Comparison of ENCODE assay signal across 22 cellular contexts in genomic region chr5:51131266-51131665, GRCh38.
DNase-seq lines count a peak whose midpoint lies in the region; TF ChIP-seq lines count a peak whose summit lies in the region.
"Had no signal": no experiment of that assay in that cellular context is flagged by ENCODE, and none has a peak within 500 bp of the region (broad histone marks: within the 10 kb centered on the region; RNA-seq: fewer than 3 reads in every experiment).

No MANE protein-coding gene starts in this region.

- TF ChIP-seq CTCF in RWPE1 (conservative IDR thresholded peaks at IDR 0.05; ENCODE audit: low read depth) = no peak
- no peak for TF ChIP-seq CTCF in epithelial cell of esophagus (IDR thresholded peaks at IDR 0.05; ENCODE audit: insufficient read depth, low read depth, low read length, missing control alignments)
- no peak for TF ChIP-seq CTCF in WERI-Rb-1 (IDR thresholded peaks at IDR 0.05; ENCODE audit: low read depth, low read length)

- CTCF ChIA-PET in RWPE1 (lab: Yijun Ruan, JAX) = no interaction called here

- H3K36me3 ChIP-seq in WERI-Rb-1 = no peaks in the 10 kb centered on the region
- H3K36me3 ChIP-seq: BE2C; BLaER1 treated with 17β-estradiol and CSF1 and Interleukin-3, amounts not matched to agents 10 nM and 100 nM; HAP-1 had no signal

- peaks cover 32% of the 10 kb centered on the region for H3K27me3 ChIP-seq in WERI-Rb-1 (ENCODE audit: insufficient read depth, low read depth, severe bottlenecking)
- H3K27me3 ChIP-seq: BE2C; BLaER1 treated with 17β-estradiol and CSF1 and Interleukin-3, amounts not matched to agents 10 nM and 100 nM had no signal

- no peak overlapping the region for H3K27ac ChIP-seq in RWPE1
- H3K27ac ChIP-seq in WERI-Rb-1 = no peak overlapping the region
- H3K27ac ChIP-seq: A549; BLaER1 treated with 17β-estradiol and CSF1 and Interleukin-3, amounts not matched to agents 10 nM and 100 nM had no signal

- H3K4me3 ChIP-seq in epithelial cell of esophagus (ENCODE audit: low read length) (no peak overlapping the region), WERI-Rb-1 (ENCODE audit: low read depth, low read length) (no peak overlapping the region)
- H3K4me3 ChIP-seq: A549; BLaER1 treated with 17β-estradiol and CSF1 and Interleukin-3, amounts not matched to agents 10 nM and 100 nM; GM12878; HAP-1 had no signal

- H3K9me3 ChIP-seq in WERI-Rb-1 (ENCODE audit: severe bottlenecking) = no peaks in the 10 kb centered on the region
- H3K9me3 ChIP-seq: A549, BE2C had no signal

- POLR2A ChIA-PET in RWPE1 (lab: Yijun Ruan, JAX; ENCODE audit: low non-redundant PET) = no interaction called here

- DNase-seq in HS-5 (ENCODE audit: low read depth) = peak; percentile 6
- peak; percentile 8 for DNase-seq in RWPE1 (ENCODE audit: low spot score)
- peak; percentile 47 for DNase-seq in epithelial cell of esophagus (ENCODE audit: low read depth)
- no peak for DNase-seq in WERI-Rb-1
- no peak for DNase-seq in NCI-H748 treated with DMSO at 0.1 percent for 48 hours (lab: John Stamatoyannopoulos, UW)
- no peak for DNase-seq in LoVo (ENCODE audit: low spot score)
- DNase-seq: 8988T; ACHN; AML-193; BE2C; CD4-positive, alpha-beta T cell; CD8-positive, alpha-beta memory T cell; DMS 273 treated with DMSO at 0.1 percent for 48 hours; DMS79; EL; GDM1; GOT3; HFFc6 had no signal

Comparison
In these comparisons a context has a peak if more than half of its experiments do, and no peak if none do; other contexts are left out.
1. DNase-seq: peak in HS-5 (single experiment), RWPE1 (single experiment) and epithelial cell of esophagus (single experiment); none in WERI-Rb-1 (single experiment), NCI-H748 treated with DMSO at 0.1 percent for 48 hours (single experiment) and LoVo (single experiment).